21 cellular contexts compared by ENCODE assay signal in genomic region chr4:15162046-15162445, GRCh38.
"Had no signal": no experiment of that assay in that cellular context is flagged by ENCODE, and none has a peak within 500 bp of the region (broad histone marks: within the 10 kb centered on the region; RNA-seq: fewer than 3 reads in every experiment).

No MANE protein-coding gene starts in this region.

- H3K27ac Mint-ChIP-seq: activated naive CD8-positive, alpha-beta T cell treated with anti-CD3 and anti-CD28 coated beads for 36 hours; brain; stimulated activated effector memory CD8-positive, alpha-beta T cell treated with anti-CD3 and anti-CD28 coated beads, Interleukin-12 subunit alpha, Interleukin-12 subunit beta, amount 100 ng/mL, for 72 hours; T-helper 1 cell treated with Interleukin-12 subunit alpha and Interleukin-12 subunit beta and Interleukin-4 antibody, amounts not matched to agents 30 μg/mL and 1 μg/mL, for 36 hours had no signal

- DNase-seq: activated CD4-positive, alpha-beta T cell treated with anti-CD3 and anti-CD28 coated beads, Interleukin-2, amount 50 U/mL, for 1 hour; activated CD4-positive, CD25-positive, alpha-beta regulatory T cell; activated CD8-positive, alpha-beta memory T cell treated with anti-CD3 and anti-CD28 coated beads for 24 hours; activated naive CD8-positive, alpha-beta T cell treated with anti-CD3 and anti-CD28 coated beads for 36 hours; amygdala; effector CD4-positive, alpha-beta T cell; glutamatergic neuron; hypothalamus; left colon; lower lobe of right lung; naive B cell; pancreas; stimulated activated CD4-positive, alpha-beta T cell treated with anti-CD3 and anti-CD28 coated beads, Interleukin-12 subunit alpha, Interleukin-12 subunit beta, amount 100 ng/mL, for 4 hours; stimulated activated CD4-positive, alpha-beta T cell treated with anti-CD3 and anti-CD28 coated beads, Interleukin-2, amount 100 ng/mL, for 24 hours had no signal

- H3K36me3 Mint-ChIP-seq: activated naive CD8-positive, alpha-beta T cell treated with anti-CD3 and anti-CD28 coated beads for 36 hours; brain; naive B cell; stimulated activated effector memory CD8-positive, alpha-beta T cell treated with anti-CD3 and anti-CD28 coated beads, Interleukin-12 subunit alpha, Interleukin-12 subunit beta, amount 100 ng/mL, for 72 hours had no signal

- FAIRE-seq: pancreas, urothelium cell line had no signal

- H3K9me3 ChIP-seq: lower lobe of right lung, pancreas had no signal

- H3K36me3 ChIP-seq: lower lobe of right lung, pancreas had no signal

- H3K27ac ChIP-seq: coronary artery, foreskin keratinocyte, lower lobe of right lung, pancreas had no signal

- H3K4me3 Mint-ChIP-seq: activated naive CD8-positive, alpha-beta T cell treated with anti-CD3 and anti-CD28 coated beads for 36 hours; brain; central memory CD8-positive, alpha-beta T cell; naive B cell; stimulated activated effector memory CD8-positive, alpha-beta T cell treated with anti-CD3 and anti-CD28 coated beads, Interleukin-12 subunit alpha, Interleukin-12 subunit beta, amount 100 ng/mL, for 72 hours; T-helper 1 cell treated with Interleukin-12 subunit alpha and Interleukin-12 subunit beta and Interleukin-4 antibody, amounts not matched to agents 30 μg/mL and 1 μg/mL, for 36 hours had no signal

- H3K27me3 ChIP-seq: pancreas had no signal

- ATAC-seq: foreskin keratinocyte; left colon; stimulated activated effector memory CD8-positive, alpha-beta T cell treated with anti-CD3 and anti-CD28 coated beads, Interleukin-12 subunit alpha, Interleukin-12 subunit beta, amount 100 ng/mL, for 72 hours had no signal

- H3K4me1 ChIP-seq: lower lobe of right lung, pancreas had no signal

- H3K27me3 Mint-ChIP-seq: brain had no signal

- H3K4me1 Mint-ChIP-seq: activated naive CD8-positive, alpha-beta T cell treated with anti-CD3 and anti-CD28 coated beads for 36 hours; central memory CD8-positive, alpha-beta T cell; naive B cell had no signal

- H3K4me3 ChIP-seq: coronary artery, lower lobe of right lung, pancreas had no signal

- H3K9me3 Mint-ChIP-seq: stimulated activated effector memory CD8-positive, alpha-beta T cell treated with anti-CD3 and anti-CD28 coated beads, Interleukin-12 subunit alpha, Interleukin-12 subunit beta, amount 100 ng/mL, for 72 hours; T-helper 1 cell treated with Interleukin-12 subunit alpha and Interleukin-12 subunit beta and Interleukin-4 antibody, amounts not matched to agents 30 μg/mL and 1 μg/mL, for 36 hours had no signal
